28 cellular contexts compared by ENCODE assay signal in genomic region chr18:59062643-59063006, GRCh38.
DNase-seq lines count a peak whose midpoint lies in the region; ATAC-seq and TF ChIP-seq lines count a peak whose summit lies in the region.
"Had no signal": no experiment of that assay in that cellular context is flagged by ENCODE, and none has a peak within 500 bp of the region (broad histone marks: within the 10 kb centered on the region; RNA-seq: fewer than 3 reads in every experiment).

No MANE protein-coding gene starts in this region.

- no peak overlapping the region for H3K27ac Mint-ChIP-seq in activated CD8-positive, alpha-beta memory T cell treated with anti-CD3 and anti-CD28 coated beads, Interleukin-2, amount 10 ng/mL, durations not matched to agents 7 days and 5 days
- H3K27ac Mint-ChIP-seq: activated naive CD4-positive, alpha-beta T cell treated with anti-CD3 and anti-CD28 coated beads, Interleukin-2, amount 50 U/mL, for 72 hours; CD4-positive, alpha-beta T cell; GM23338 had no signal

- DNase-seq in GM12864 (ENCODE audit: low read depth) = no peak
- no peak for DNase-seq in neuronal stem cell (ENCODE audit: low spot score)
- DNase-seq in PC-9 = no peak
- no peak for DNase-seq in SKM-1 (lab: John Stamatoyannopoulos, UW; ENCODE audit: unreplicated experiment)
- no peak for DNase-seq in activated CD8-positive, alpha-beta memory T cell treated with anti-CD3 and anti-CD28 coated beads, Interleukin-2, amount 10 ng/mL, durations not matched to agents 7 days and 5 days
- DNase-seq: activated CD8-positive, alpha-beta memory T cell treated with anti-CD3 and anti-CD28 coated beads for 24 hours; activated effector memory CD4-positive, alpha-beta T cell treated with Interleukin-2 at 50 U/mL for 16 hours; amygdala; brain microvascular endothelial cell; CD4-positive, alpha-beta T cell; esophagus squamous epithelium; foreskin melanocyte; heart right ventricle; Karpas-422; left ventricle myocardium superior; NCI-H1417 treated with DMSO at 0.1 percent for 48 hours; NCI-H2081; NCI-H2227 treated with DMSO at 0.1 percent for 48 hours; NCI-H526; right cardiac atrium; SHP77; stimulated activated CD8-positive, alpha-beta memory T cell treated with anti-CD3 and anti-CD28 coated beads, Interleukin-4, amount 100 ng/mL, for 48 hours had no signal

- CTCF ChIA-PET in PC-9 (lab: Charles Lee) = interaction anchor here (0.6 kb wide), 1 partner anchor 635 kb away, joined by 3 read pairs; no protein-coding TSS in a partner anchor
- CTCF ChIA-PET in activated CD8-positive, alpha-beta memory T cell treated with anti-CD3 and anti-CD28 coated beads, Interleukin-2, amount 10 ng/mL, durations not matched to agents 7 days and 5 days (lab: Charles Lee) = no interaction called here

- H3K27me3 Mint-ChIP-seq in activated CD8-positive, alpha-beta memory T cell treated with anti-CD3 and anti-CD28 coated beads, Interleukin-2, amount 10 ng/mL, durations not matched to agents 7 days and 5 days = peaks cover 13% of the 10 kb centered on the region

- no peaks in the 10 kb centered on the region for H3F3A ChIP-seq in PC-9 (ENCODE audit: insufficient read depth, low read depth)

- H3K4me1 ChIP-seq in neuronal stem cell (ENCODE audit: control insufficient read depth in 2 of 2, insufficient read depth in 1 of 2, low read depth in 1 of 2, low read length in 2 of 2) = no peaks in the 10 kb centered on the region
- H3K4me1 ChIP-seq in PC-9 (replicated peaks; ENCODE audit: insufficient read depth) = no peaks in the 10 kb centered on the region
- H3K4me1 ChIP-seq: esophagus squamous epithelium had no signal

- H2BK12ac ChIP-seq in neuronal stem cell (ENCODE audit: low read length) = no peak overlapping the region

- no peak overlapping the region for H3K4ac ChIP-seq in neuronal stem cell (ENCODE audit: low read length)

- BruUV-seq in PC-9 (replicated peaks; lab: Mats Ljungman, UMichigan) = no TSS peak

- no peak overlapping the region for H2AK5ac ChIP-seq in neuronal stem cell (ENCODE audit: low read depth, low read length)

- H4K91ac ChIP-seq in neuronal stem cell (ENCODE audit: low read depth, low read length, poor library complexity) = no peak overlapping the region

- H3K4me1 Mint-ChIP-seq in activated CD8-positive, alpha-beta memory T cell treated with anti-CD3 and anti-CD28 coated beads, Interleukin-2, amount 10 ng/mL, durations not matched to agents 7 days and 5 days = peaks cover 2% of the 10 kb centered on the region

- POLR2A ChIA-PET in PC-9 (lab: Charles Lee; ENCODE audit: unreplicated experiment) = no interaction called here

- TF ChIP-seq CTCF in GM12864 (IDR thresholded peaks at IDR 0.05; ENCODE audit: low read depth, low read length, missing control alignments) = no peak
- no peak for TF ChIP-seq CTCF in PC-9 (conservative IDR thresholded peaks at IDR 0.05)

- no peaks in the 10 kb centered on the region for H4K20me1 ChIP-seq in PC-9 (ENCODE audit: insufficient read depth)

- H3K4me2 ChIP-seq in neuronal stem cell (ENCODE audit: insufficient read depth, low read length, poor library complexity, severe bottlenecking) (no peak overlapping the region), PC-9 (no peak overlapping the region)
- H3K4me2 ChIP-seq: GM23338 had no signal

- ATAC-seq in GM21619 (IDR thresholded peaks at IDR 0.05; ENCODE audit: unreplicated experiment) = peak; percentile 41
- peak; percentile 47 for ATAC-seq in HG03432 (IDR thresholded peaks at IDR 0.05; ENCODE audit: unreplicated experiment)
- no peak for ATAC-seq in SK-N-SH treated with all-trans-retinoic acid at 6 μM for 48 hours
- ATAC-seq in activated CD8-positive, alpha-beta memory T cell treated with anti-CD3 and anti-CD28 coated beads, Interleukin-2, amount 10 ng/mL, durations not matched to agents 7 days and 5 days = no peak
- ATAC-seq: GM23338 had no signal

- H3K9me3 ChIP-seq in neuronal stem cell (replicated peaks in 1 of 2; ENCODE audit: control insufficient read depth in 2 of 2, insufficient read depth in 1 of 2, low read depth in 1 of 2, low read length in 2 of 2) = no peaks in the 10 kb centered on the region
- no peaks in the 10 kb centered on the region for H3K9me3 ChIP-seq in PC-9 (ENCODE audit: insufficient read depth, low read depth)
- H3K9me3 ChIP-seq: esophagus squamous epithelium, heart right ventricle, tibial nerve had no signal

- peaks cover 0 to 25% (median 0%) of the 10 kb centered on the region in 3 experiments for H3K27me3 ChIP-seq in neuronal stem cell (ENCODE audit: control insufficient read depth in 3 of 3, insufficient read depth in 3 of 3, low read depth in 1 of 3, low read length in 3 of 3)
- H3K27me3 ChIP-seq in PC-9 (ENCODE audit: insufficient read depth, low read depth) = no peaks in the 10 kb centered on the region
- H3K27me3 ChIP-seq: brain microvascular endothelial cell, heart right ventricle, tibial nerve had no signal

- WGBS in neuronal stem cell (ENCODE audit: extremely low coverage in 2 of 2, insufficient read length in 2 of 2, insufficient replicate concordance in 1 of 2), 2 donors = no CpG with 5 or more reads among the region's 13 CpGs

- no peaks in the 10 kb centered on the region for H3K79me2 ChIP-seq in PC-9 (ENCODE audit: low read depth)

- H3K9ac ChIP-seq in neuronal stem cell (ENCODE audit: low read depth, low read length, poor library complexity) = peak overlapping the region; percentile 22

- H2BK120ac ChIP-seq in neuronal stem cell (ENCODE audit: low read depth, low read length) = no peak overlapping the region

- no peak overlapping the region for H3K4me3 Mint-ChIP-seq in activated CD8-positive, alpha-beta memory T cell treated with anti-CD3 and anti-CD28 coated beads, Interleukin-2, amount 10 ng/mL, durations not matched to agents 7 days and 5 days
- H3K4me3 Mint-ChIP-seq: CD4-positive, alpha-beta T cell; GM23338 had no signal

- no peak overlapping the region for H2BK15ac ChIP-seq in neuronal stem cell (ENCODE audit: low read length)

- intact Hi-C loops in PC-9 (cut with micrococcal nuclease; ENCODE audit: unreplicated experiment) = no loop called here

- no peak overlapping the region for H2BK5ac ChIP-seq in neuronal stem cell (ENCODE audit: low read length)

- H3K36me3 ChIP-seq in neuronal stem cell (replicated peaks in 1 of 2; ENCODE audit: control insufficient read depth in 2 of 2, insufficient read depth in 2 of 2, low read length in 2 of 2) (no peaks in the 10 kb centered on the region), PC-9 (ENCODE audit: low read depth) (no peaks in the 10 kb centered on the region)
- H3K36me3 ChIP-seq: brain microvascular endothelial cell, esophagus squamous epithelium, heart right ventricle, tibial nerve had no signal

- H3K4me3 ChIP-seq in GM12864 (ENCODE audit: low read depth, low read length) (peak overlapping the region; percentile 15; the same call in 1 of the 2 replicates), neuronal stem cell (ENCODE audit: low read length in 2 of 2) (no peak overlapping the region), PC-9 (no peak overlapping the region)
- H3K4me3 ChIP-seq: esophagus squamous epithelium, GM23338, heart right ventricle, tibial nerve had no signal

- no peaks in the 10 kb centered on the region for H3K79me1 ChIP-seq in neuronal stem cell (ENCODE audit: low read depth, low read length)

- no peak overlapping the region for H3K14ac ChIP-seq in neuronal stem cell (ENCODE audit: low read length)

- H2AFZ ChIP-seq in neuronal stem cell (ENCODE audit: low read length) (no peak overlapping the region), PC-9 (no peak overlapping the region)

- H3K27ac ChIP-seq in neuronal stem cell (replicated peaks; ENCODE audit: low read length) (no peak overlapping the region), PC-9 (no peak overlapping the region)
- H3K27ac ChIP-seq: brain microvascular endothelial cell, esophagus squamous epithelium, tibial nerve had no signal

- no peak overlapping the region for H3K18ac ChIP-seq in neuronal stem cell (ENCODE audit: low read length)

- H3K9me3 Mint-ChIP-seq in activated CD8-positive, alpha-beta memory T cell treated with anti-CD3 and anti-CD28 coated beads, Interleukin-2, amount 10 ng/mL, durations not matched to agents 7 days and 5 days (ENCODE audit: low read depth) = no peaks in the 10 kb centered on the region
- H3K9me3 Mint-ChIP-seq: activated naive CD4-positive, alpha-beta T cell treated with anti-CD3 and anti-CD28 coated beads, Interleukin-2, amount 50 U/mL, for 72 hours; CD4-positive, alpha-beta T cell; GM23338 had no signal

- H3K36me3 Mint-ChIP-seq in activated CD8-positive, alpha-beta memory T cell treated with anti-CD3 and anti-CD28 coated beads, Interleukin-2, amount 10 ng/mL, durations not matched to agents 7 days and 5 days = no peaks in the 10 kb centered on the region
- H3K36me3 Mint-ChIP-seq: activated naive CD4-positive, alpha-beta T cell treated with anti-CD3 and anti-CD28 coated beads, Interleukin-2, amount 50 U/mL, for 72 hours had no signal

- H4K8ac ChIP-seq in neuronal stem cell (ENCODE audit: low read depth, low read length) = no peak overlapping the region

- no peak overlapping the region for H3K23ac ChIP-seq in neuronal stem cell (ENCODE audit: low read depth, low read length, poor library complexity)

- no peaks in the 10 kb centered on the region for H3K9me2 ChIP-seq in PC-9 (ENCODE audit: insufficient read depth)

TF ChIP-seq in SK-N-SH treated with all-trans-retinoic acid at 6 μM for 48 hours, 23 proteins besides CTCF, POLR2A, EP300 and RAD21:
- TF ChIP-seq CSDC2 (CRISPR knock-in tag; IDR thresholded peaks at IDR 0.05) (no peak), ZFP3 (CRISPR knock-in tag; IDR thresholded peaks at IDR 0.05) (no peak), POU6F1 (CRISPR knock-in tag; IDR thresholded peaks at IDR 0.05; ENCODE audit: borderline replicate concordance, low read depth) (no peak), SNAI2 (CRISPR knock-in tag; IDR thresholded peaks at IDR 0.05) (no peak), RARB (CRISPR knock-in tag; IDR thresholded peaks at IDR 0.05) (no peak), ZNF70 (CRISPR knock-in tag; IDR thresholded peaks at IDR 0.05) (no peak), ZFP30 (CRISPR knock-in tag; IDR thresholded peaks at IDR 0.05) (no peak), OSR1 (CRISPR knock-in tag; IDR thresholded peaks at IDR 0.05) (no peak)

Comparison
In these comparisons a context has a peak if more than half of its experiments do, and no peak if none do; other contexts are left out.
1. ATAC-seq: peak in GM21619 (single experiment) and HG03432 (single experiment); none in SK-N-SH treated with all-trans-retinoic acid at 6 μM for 48 hours (single experiment) and activated CD8-positive, alpha-beta memory T cell treated with anti-CD3 and anti-CD28 coated beads, Interleukin-2, amount 10 ng/mL, durations not matched to agents 7 days and 5 days (single experiment).